In the genomic region with DNA sequence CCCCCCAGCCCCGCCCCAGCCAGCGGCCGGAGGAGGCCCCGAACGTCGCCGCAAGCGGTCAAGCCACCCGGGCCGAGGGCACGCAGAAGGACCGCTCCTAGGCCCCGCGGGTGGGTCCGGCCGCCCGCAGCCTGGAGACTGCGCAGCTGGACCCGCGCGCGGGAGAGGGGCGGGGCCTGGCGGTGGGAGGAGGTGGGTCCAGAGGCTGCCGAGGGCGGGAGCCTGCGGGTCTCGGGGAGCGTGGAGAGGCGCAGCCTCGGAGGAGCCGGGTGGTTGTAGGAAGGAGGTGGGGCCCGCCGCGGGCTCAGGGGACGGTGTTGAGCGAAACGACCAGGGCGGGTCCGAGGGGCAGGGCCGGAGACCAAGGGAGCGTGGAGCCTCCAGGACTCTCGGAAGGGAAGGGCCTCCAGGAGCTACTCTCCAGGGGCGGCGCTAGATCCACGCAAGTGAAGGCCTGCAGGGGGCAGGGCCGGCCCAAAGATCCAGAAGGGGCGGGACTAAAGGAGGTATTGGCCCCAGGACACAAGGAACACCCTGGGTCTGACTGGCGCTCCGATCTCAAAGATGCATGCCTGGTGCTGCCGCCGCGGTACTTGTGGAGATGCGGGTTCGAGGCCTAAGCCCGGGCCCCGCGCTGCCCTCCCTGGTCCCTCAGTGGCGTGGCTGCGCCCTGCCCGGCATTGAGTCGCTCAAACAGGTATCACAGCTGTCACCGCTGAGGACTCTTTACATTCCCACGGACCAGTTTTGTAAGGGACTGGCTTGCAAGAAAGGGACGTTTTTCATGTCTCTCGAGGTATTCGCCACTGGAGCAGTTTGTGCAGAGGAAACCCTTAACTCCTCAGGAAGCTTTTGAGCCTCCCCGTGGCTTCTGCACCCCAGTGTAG, we compare ENCODE assay signal across 8 cellular contexts. TPM values are rescaled to one million over a fixed set of nuclear protein-coding genes. Genes with fewer than 3 reads are reported as not detected.
A peak's percentile ranks its signal among the peaks of the same experiment; 100 is the strongest.
DNase-seq lines count a peak whose midpoint lies in the region; ATAC-seq and FAIRE-seq lines count a peak whose summit lies in the region.

No MANE protein-coding gene starts in this region.

- peak overlapping the region; percentile 52 for H3K27ac ChIP-seq in muscle layer of colon (ENCODE audit: low read depth, low read length)

- H3K4me3 ChIP-seq in NT2/D1 (ENCODE audit: insufficient read length, low read depth) (peak overlapping the region; percentile 42), muscle layer of colon (ENCODE audit: low read depth in 1 of 2, low read length in 2 of 2) (peak overlapping the region; percentile 50 to 61)

- H3K36me3 ChIP-seq in NT2/D1 (ENCODE audit: insufficient read depth, insufficient read length, low read length) (peaks cover 29% of the 10 kb centered on the region), muscle layer of colon (ENCODE audit: insufficient read depth, low read length) (peaks cover 5% of the 10 kb centered on the region)

- H3K9me3 ChIP-seq in NT2/D1 (ENCODE audit: insufficient read depth, low read length) (no peaks in the 10 kb centered on the region), muscle layer of colon (ENCODE audit: low read length) (no peaks in the 10 kb centered on the region)

- FAIRE-seq in HTR-8/SVneo (lab: Jason Lieb, UNC), result no peak

- H3K9ac ChIP-seq in NT2/D1 (ENCODE audit: insufficient read length, low read depth) (peak overlapping the region; percentile 74), muscle layer of colon (ENCODE audit: low read length) (no peak overlapping the region)

- H3K4me1 ChIP-seq in NT2/D1 (ENCODE audit: insufficient read depth, insufficient read length) (peaks cover 5% of the 10 kb centered on the region), muscle layer of colon (ENCODE audit: insufficient read depth, low read length) (peaks cover 5% of the 10 kb centered on the region)

- DNase-seq in COLO829 (ENCODE audit: low spot score) (peak; percentile 64), HTR-8/SVneo (ENCODE audit: insufficient read length, low spot score) (peak; percentile 37), NT2/D1 (ENCODE audit: low read depth, low spot score) (peak; percentile 82), activated T-cell treated with anti-CD3 and anti-CD28 coated beads for 24 hours (ENCODE audit: low read depth) (peak; percentile 64)
- peak; percentile 37 for DNase-seq in stimulated activated CD8-positive, alpha-beta memory T cell treated with anti-CD3 and anti-CD28 coated beads, Interleukin-7, amount 100 ng/mL, for 24 hours (ENCODE audit: low read depth)

- ATAC-seq in GM21360 (IDR thresholded peaks at IDR 0.05; ENCODE audit: unreplicated experiment), result peak; percentile 74
- ATAC-seq in esophagus mucosa, result peak; percentile 94

- H3K27me3 ChIP-seq in NT2/D1 (ENCODE audit: insufficient read depth, insufficient read length) (no peaks in the 10 kb centered on the region), muscle layer of colon (ENCODE audit: control insufficient read depth in 1 of 2, insufficient read depth in 2 of 2, low read length in 2 of 2) (peaks cover 0 to 10% of the 10 kb centered on the region in 2 donors)

RNA-seq across cellular contexts. Expression of gene TIMM17B, which starts 5.9 kb away (rescaled TPM):
- total RNA-seq in esophagus mucosa, result 33.9 TPM

RNA-seq across cellular contexts. Expression of gene PQBP1, which starts 6.1 kb away (rescaled TPM):
- total RNA-seq in esophagus mucosa, result 53.5 TPM

RNA-seq across cellular contexts. Expression of gene SLC35A2, which starts 19.8 kb away (rescaled TPM):
- 17.4 TPM for total RNA-seq in esophagus mucosa

RNA-seq across cellular contexts. Expression of gene PIM2, which starts 27.2 kb away (rescaled TPM):
- 4.4 TPM for total RNA-seq in esophagus mucosa

RNA-seq across cellular contexts. Expression of gene PCSK1N, which starts 56.2 kb away (rescaled TPM):
- total RNA-seq in esophagus mucosa, result 0.36 TPM

Comparison
In these comparisons a context has a peak if more than half of its experiments do, and no peak if none do; other contexts are left out.
1. Peak in every context shown above with its lines: DNase-seq, ATAC-seq, H3K4me3 ChIP-seq and H3K27ac ChIP-seq.